Comparison of ENCODE assay signal across 2 cellular contexts in the genomic region with DNA sequence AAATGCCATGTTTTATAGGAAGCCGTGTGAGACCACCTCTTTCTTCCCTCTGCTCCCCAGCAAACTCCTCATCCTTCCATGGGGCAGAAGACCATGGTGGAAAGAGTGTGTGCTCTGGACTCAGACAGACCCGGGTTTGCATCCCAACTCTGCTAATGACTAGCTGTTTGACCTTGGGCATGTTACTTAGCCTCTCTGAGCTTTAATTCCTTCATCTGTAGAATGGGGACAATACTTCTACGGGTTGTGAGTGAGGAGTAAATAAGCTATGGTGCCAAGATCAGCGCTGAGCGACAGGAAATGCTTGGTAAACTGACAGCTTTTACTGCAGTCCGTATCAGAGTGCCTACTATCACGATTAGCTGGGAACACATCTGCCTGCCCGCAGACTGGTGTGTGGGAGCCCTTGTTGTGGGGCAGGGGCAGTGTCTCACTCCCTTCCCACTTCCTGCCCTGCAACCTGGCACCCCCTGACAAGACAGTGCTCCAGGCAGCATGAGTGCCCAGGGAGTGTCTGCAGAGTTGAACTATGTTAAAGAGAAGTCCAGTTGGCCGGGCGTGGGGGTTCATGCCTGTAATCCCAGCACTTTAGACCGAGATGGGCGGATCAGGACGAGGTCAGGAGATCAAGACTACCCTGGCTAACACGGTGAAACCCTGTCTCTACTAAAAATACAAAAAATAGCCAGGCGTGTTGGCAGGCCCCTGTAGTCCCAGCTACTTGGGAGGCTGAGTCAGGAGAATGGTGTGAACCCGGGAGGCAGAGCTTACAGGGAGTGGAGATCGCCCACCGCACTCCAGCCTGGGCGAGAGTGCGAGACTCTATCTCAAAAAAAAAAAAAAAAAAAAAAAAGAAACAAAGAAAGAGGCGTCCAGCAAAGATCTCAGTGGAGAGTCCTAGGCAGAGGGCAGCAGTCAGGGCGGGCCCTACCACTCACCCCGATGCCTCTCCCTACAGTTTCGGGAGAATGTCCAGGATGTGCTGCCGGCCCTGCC.
TF ChIP-seq lines count a peak whose summit lies in the region.

No MANE protein-coding gene starts in this region.

TF ChIP-seq in HEK293, 187 proteins besides CTCF, POLR2A, EP300 and RAD21:
- TF ChIP-seq ZNF274 (IDR thresholded peaks at IDR 0.05; ENCODE audit: low read length), result no peak
- TF ChIP-seq ZNF274 (tag by site-specific recombination; IDR thresholded peaks at IDR 0.05; ENCODE audit: borderline replicate concordance), result no peak
- TF ChIP-seq ZNF341 (tag by site-specific recombination; IDR thresholded peaks at IDR 0.05; ENCODE audit: low read depth), result no peak
- TF ChIP-seq, protein P1, sequence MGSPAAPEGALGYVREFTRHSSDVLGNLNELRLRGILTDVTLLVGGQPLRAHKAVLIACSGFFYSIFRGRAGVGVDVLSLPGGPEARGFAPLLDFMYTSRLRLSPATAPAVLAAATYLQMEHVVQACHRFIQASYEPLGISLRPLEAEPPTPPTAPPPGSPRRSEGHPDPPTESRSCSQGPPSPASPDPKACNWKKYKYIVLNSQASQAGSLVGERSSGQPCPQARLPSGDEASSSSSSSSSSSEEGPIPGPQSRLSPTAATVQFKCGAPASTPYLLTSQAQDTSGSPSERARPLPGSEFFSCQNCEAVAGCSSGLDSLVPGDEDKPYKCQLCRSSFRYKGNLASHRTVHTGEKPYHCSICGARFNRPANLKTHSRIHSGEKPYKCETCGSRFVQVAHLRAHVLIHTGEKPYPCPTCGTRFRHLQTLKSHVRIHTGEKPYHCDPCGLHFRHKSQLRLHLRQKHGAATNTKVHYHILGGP (tag by site-specific recombination; IDR thresholded peaks at IDR 0.05), result no peak
- TF ChIP-seq, protein P2, sequence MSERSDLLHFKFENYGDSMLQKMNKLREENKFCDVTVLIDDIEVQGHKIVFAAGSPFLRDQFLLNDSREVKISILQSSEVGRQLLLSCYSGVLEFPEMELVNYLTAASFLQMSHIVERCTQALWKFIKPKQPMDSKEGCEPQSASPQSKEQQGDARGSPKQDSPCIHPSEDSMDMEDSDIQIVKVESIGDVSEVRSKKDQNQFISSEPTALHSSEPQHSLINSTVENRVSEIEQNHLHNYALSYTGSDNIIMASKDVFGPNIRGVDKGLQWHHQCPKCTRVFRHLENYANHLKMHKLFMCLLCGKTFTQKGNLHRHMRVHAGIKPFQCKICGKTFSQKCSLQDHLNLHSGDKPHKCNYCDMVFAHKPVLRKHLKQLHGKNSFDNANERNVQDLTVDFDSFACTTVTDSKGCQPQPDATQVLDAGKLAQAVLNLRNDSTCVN (tag by site-specific recombination; optimal IDR thresholded peaks at IDR 0.05), result no peak
- TF ChIP-seq GLI4 (tag by site-specific recombination; IDR thresholded peaks at IDR 0.05), result no peak
- TF ChIP-seq ZNF138 (tag by site-specific recombination; IDR thresholded peaks at IDR 0.05; ENCODE audit: borderline replicate concordance), result no peak
- TF ChIP-seq ZNF768 (tag by site-specific recombination; IDR thresholded peaks at IDR 0.05), result peak; percentile 79; the same call in 1 of the 2 replicates
- no peak for TF ChIP-seq HOXA7 (CRISPR knock-in tag; IDR thresholded peaks at IDR 0.05; ENCODE audit: borderline replicate concordance)
- TF ChIP-seq ZNF544 (tag by site-specific recombination; IDR thresholded peaks at IDR 0.05), result no peak
- TF ChIP-seq SCRT2 (tag by site-specific recombination; IDR thresholded peaks at IDR 0.05), result no peak
- no peak for TF ChIP-seq ZNF530 (tag by site-specific recombination; IDR thresholded peaks at IDR 0.05; ENCODE audit: low read depth)
- TF ChIP-seq, protein P3, sequence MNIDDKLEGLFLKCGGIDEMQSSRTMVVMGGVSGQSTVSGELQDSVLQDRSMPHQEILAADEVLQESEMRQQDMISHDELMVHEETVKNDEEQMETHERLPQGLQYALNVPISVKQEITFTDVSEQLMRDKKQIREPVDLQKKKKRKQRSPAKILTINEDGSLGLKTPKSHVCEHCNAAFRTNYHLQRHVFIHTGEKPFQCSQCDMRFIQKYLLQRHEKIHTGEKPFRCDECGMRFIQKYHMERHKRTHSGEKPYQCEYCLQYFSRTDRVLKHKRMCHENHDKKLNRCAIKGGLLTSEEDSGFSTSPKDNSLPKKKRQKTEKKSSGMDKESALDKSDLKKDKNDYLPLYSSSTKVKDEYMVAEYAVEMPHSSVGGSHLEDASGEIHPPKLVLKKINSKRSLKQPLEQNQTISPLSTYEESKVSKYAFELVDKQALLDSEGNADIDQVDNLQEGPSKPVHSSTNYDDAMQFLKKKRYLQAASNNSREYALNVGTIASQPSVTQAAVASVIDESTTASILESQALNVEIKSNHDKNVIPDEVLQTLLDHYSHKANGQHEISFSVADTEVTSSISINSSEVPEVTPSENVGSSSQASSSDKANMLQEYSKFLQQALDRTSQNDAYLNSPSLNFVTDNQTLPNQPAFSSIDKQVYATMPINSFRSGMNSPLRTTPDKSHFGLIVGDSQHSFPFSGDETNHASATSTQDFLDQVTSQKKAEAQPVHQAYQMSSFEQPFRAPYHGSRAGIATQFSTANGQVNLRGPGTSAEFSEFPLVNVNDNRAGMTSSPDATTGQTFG (tag by site-specific recombination; IDR thresholded peaks at IDR 0.05; ENCODE audit: borderline replicate concordance), result no peak
- 0 out of 2 replicates have a peak, but pooled peaks have one; percentile 18 for TF ChIP-seq ZNF600 (tag by site-specific recombination; IDR thresholded peaks at IDR 0.05)
- TF ChIP-seq BCL11B (tag by site-specific recombination; IDR thresholded peaks at IDR 0.05; ENCODE audit: low read depth), result no peak
- TF ChIP-seq, protein P4, sequence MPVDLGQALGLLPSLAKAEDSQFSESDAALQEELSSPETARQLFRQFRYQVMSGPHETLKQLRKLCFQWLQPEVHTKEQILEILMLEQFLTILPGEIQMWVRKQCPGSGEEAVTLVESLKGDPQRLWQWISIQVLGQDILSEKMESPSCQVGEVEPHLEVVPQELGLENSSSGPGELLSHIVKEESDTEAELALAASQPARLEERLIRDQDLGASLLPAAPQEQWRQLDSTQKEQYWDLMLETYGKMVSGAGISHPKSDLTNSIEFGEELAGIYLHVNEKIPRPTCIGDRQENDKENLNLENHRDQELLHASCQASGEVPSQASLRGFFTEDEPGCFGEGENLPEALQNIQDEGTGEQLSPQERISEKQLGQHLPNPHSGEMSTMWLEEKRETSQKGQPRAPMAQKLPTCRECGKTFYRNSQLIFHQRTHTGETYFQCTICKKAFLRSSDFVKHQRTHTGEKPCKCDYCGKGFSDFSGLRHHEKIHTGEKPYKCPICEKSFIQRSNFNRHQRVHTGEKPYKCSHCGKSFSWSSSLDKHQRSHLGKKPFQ (tag by site-specific recombination; IDR thresholded peaks at IDR 0.05), result peak; percentile 30; the same call in 1 of the 2 replicates
- no peak for TF ChIP-seq ZNF521 (tag by site-specific recombination; IDR thresholded peaks at IDR 0.05)
TF ChIP-seq in HEK293: peak in this region for 3.

TF ChIP-seq in HepG2, 621 proteins besides CTCF, POLR2A, EP300 and RAD21 (continues in another document):
- TF ChIP-seq, protein P5, sequence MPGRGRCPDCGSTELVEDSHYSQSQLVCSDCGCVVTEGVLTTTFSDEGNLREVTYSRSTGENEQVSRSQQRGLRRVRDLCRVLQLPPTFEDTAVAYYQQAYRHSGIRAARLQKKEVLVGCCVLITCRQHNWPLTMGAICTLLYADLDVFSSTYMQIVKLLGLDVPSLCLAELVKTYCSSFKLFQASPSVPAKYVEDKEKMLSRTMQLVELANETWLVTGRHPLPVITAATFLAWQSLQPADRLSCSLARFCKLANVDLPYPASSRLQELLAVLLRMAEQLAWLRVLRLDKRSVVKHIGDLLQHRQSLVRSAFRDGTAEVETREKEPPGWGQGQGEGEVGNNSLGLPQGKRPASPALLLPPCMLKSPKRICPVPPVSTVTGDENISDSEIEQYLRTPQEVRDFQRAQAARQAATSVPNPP (CRISPR knock-in tag; IDR thresholded peaks at IDR 0.05), result no peak
- peak; percentile 23; the same call in 1 of the 2 replicates for TF ChIP-seq POLR2G (IDR thresholded peaks at IDR 0.05; ENCODE audit: low read depth, low read length)
- no peak for TF ChIP-seq ZNF549 (CRISPR knock-in tag; IDR thresholded peaks at IDR 0.05)
- peak; percentile 57; the same call in 1 of the 2 replicates for TF ChIP-seq ZMYM3 (CRISPR knock-in tag; IDR thresholded peaks at IDR 0.05)
- TF ChIP-seq, protein P6, sequence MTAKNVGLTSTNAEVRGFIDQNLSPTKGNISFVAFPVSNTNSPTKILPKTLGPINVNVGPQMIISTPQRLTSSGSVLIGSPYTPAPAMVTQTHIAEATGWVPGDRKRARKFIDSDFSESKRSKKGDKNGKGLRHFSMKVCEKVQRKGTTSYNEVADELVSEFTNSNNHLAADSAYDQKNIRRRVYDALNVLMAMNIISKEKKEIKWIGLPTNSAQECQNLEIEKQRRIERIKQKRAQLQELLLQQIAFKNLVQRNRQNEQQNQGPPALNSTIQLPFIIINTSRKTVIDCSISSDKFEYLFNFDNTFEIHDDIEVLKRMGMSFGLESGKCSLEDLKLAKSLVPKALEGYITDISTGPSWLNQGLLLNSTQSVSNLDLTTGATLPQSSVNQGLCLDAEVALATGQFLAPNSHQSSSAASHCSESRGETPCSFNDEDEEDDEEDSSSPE (CRISPR knock-in tag; IDR thresholded peaks at IDR 0.05), result no peak
- no peak for TF ChIP-seq SP5 (CRISPR knock-in tag; IDR thresholded peaks at IDR 0.05; ENCODE audit: borderline replicate concordance, low read depth)
- TF ChIP-seq, protein P7, sequence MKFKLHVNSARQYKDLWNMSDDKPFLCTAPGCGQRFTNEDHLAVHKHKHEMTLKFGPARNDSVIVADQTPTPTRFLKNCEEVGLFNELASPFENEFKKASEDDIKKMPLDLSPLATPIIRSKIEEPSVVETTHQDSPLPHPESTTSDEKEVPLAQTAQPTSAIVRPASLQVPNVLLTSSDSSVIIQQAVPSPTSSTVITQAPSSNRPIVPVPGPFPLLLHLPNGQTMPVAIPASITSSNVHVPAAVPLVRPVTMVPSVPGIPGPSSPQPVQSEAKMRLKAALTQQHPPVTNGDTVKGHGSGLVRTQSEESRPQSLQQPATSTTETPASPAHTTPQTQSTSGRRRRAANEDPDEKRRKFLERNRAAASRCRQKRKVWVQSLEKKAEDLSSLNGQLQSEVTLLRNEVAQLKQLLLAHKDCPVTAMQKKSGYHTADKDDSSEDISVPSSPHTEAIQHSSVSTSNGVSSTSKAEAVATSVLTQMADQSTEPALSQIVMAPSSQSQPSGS (CRISPR knock-in tag; IDR thresholded peaks at IDR 0.05), result no peak
- TF ChIP-seq, protein P8, sequence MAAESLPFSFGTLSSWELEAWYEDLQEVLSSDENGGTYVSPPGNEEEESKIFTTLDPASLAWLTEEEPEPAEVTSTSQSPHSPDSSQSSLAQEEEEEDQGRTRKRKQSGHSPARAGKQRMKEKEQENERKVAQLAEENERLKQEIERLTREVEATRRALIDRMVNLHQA (CRISPR knock-in tag; IDR thresholded peaks at IDR 0.05), result no peak
- no peak for TF ChIP-seq TGIF2 (CRISPR knock-in tag; IDR thresholded peaks at IDR 0.05)
- no peak for TF ChIP-seq GABPA (IDR thresholded peaks at IDR 0.05; ENCODE audit: low read depth, low read length)
- no peak for TF ChIP-seq GABPA (CRISPR knock-in tag; IDR thresholded peaks at IDR 0.05; ENCODE audit: low read depth)
- no peak for TF ChIP-seq SUZ12 (IDR thresholded peaks at IDR 0.05; ENCODE audit: low read depth, low read length)
- no peak for TF ChIP-seq SMARCC2 (IDR thresholded peaks at IDR 0.05)
- no peak for TF ChIP-seq ZNF367 (CRISPR knock-in tag; IDR thresholded peaks at IDR 0.05; ENCODE audit: borderline replicate concordance)
- TF ChIP-seq, protein P9, sequence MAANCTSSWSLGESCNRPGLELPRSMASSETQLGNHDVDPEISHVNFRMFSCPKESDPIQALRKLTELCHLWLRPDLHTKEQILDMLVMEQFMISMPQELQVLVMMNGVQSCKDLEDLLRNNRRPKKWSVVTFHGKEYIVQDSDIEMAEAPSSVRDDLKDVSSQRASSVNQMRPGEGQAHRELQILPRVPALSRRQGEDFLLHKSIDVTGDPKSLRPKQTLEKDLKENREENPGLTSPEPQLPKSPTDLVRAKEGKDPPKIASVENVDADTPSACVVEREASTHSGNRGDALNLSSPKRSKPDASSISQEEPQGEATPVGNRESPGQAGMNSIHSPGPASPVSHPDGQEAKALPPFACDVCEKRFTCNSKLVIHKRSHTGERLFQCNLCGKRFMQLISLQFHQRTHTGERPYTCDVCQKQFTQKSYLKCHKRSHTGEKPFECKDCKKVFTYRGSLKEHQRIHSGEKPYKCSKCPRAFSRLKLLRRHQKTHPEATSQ (CRISPR knock-in tag; IDR thresholded peaks at IDR 0.05; ENCODE audit: borderline replicate concordance), result no peak
- TF ChIP-seq, protein P10, sequence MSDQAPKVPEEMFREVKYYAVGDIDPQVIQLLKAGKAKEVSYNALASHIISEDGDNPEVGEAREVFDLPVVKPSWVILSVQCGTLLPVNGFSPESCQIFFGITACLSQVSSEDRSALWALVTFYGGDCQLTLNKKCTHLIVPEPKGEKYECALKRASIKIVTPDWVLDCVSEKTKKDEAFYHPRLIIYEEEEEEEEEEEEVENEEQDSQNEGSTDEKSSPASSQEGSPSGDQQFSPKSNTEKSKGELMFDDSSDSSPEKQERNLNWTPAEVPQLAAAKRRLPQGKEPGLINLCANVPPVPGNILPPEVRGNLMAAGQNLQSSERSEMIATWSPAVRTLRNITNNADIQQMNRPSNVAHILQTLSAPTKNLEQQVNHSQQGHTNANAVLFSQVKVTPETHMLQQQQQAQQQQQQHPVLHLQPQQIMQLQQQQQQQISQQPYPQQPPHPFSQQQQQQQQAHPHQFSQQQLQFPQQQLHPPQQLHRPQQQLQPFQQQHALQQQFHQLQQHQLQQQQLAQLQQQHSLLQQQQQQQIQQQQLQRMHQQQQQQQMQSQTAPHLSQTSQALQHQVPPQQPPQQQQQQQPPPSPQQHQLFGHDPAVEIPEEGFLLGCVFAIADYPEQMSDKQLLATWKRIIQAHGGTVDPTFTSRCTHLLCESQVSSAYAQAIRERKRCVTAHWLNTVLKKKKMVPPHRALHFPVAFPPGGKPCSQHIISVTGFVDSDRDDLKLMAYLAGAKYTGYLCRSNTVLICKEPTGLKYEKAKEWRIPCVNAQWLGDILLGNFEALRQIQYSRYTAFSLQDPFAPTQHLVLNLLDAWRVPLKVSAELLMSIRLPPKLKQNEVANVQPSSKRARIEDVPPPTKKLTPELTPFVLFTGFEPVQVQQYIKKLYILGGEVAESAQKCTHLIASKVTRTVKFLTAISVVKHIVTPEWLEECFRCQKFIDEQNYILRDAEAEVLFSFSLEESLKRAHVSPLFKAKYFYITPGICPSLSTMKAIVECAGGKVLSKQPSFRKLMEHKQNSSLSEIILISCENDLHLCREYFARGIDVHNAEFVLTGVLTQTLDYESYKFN (CRISPR knock-in tag; conservative IDR thresholded peaks at IDR 0.05), result no peak
- TF ChIP-seq FOXA3 (CRISPR knock-in tag; IDR thresholded peaks at IDR 0.05), result no peak
- TF ChIP-seq HOXA7 (CRISPR knock-in tag; IDR thresholded peaks at IDR 0.05), result no peak
- TF ChIP-seq, protein P11, sequence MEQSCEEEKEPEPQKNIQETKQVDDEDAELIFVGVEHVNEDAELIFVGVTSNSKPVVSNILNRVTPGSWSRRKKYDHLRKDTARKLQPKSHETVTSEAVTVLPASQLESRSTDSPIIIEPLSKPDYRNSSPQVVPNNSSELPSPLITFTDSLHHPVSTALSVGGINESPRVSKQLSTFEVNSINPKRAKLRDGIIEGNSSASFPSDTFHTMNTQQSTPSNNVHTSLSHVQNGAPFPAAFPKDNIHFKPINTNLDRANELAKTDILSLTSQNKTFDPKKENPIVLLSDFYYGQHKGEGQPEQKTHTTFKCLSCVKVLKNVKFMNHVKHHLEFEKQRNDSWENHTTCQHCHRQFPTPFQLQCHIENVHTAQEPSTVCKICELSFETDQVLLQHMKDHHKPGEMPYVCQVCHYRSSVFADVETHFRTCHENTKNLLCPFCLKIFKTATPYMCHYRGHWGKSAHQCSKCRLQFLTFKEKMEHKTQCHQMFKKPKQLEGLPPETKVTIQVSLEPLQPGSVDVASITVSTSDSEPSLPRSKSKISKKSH (CRISPR knock-in tag; IDR thresholded peaks at IDR 0.05; ENCODE audit: borderline replicate concordance), result no peak
- no peak for TF ChIP-seq ZNF788 (CRISPR knock-in tag; IDR thresholded peaks at IDR 0.05; ENCODE audit: borderline replicate concordance)
- no peak for TF ChIP-seq ZMYM2 (CRISPR knock-in tag; IDR thresholded peaks at IDR 0.05)
- no peak for TF ChIP-seq PHF8 (CRISPR knock-in tag; IDR thresholded peaks at IDR 0.05)
- TF ChIP-seq NFATC3 (CRISPR knock-in tag; IDR thresholded peaks at IDR 0.05), result no peak
- TF ChIP-seq ZKSCAN8 (CRISPR knock-in tag; IDR thresholded peaks at IDR 0.05; ENCODE audit: borderline replicate concordance), result no peak
- TF ChIP-seq NFE2L1 (CRISPR knock-in tag; IDR thresholded peaks at IDR 0.05; ENCODE audit: borderline replicate concordance), result no peak
